Comparison of ENCODE assay signal across 18 cellular contexts in genomic region chr3:172260381-172260780, GRCh38.
DNase-seq lines count a peak whose midpoint lies in the region; ATAC-seq, FAIRE-seq and TF ChIP-seq lines count a peak whose summit lies in the region.
"Had no signal": no experiment of that assay in that cellular context is flagged by ENCODE, and none has a peak within 500 bp of the region (broad histone marks: within the 10 kb centered on the region; RNA-seq: fewer than 3 reads in every experiment).

No MANE protein-coding gene starts in this region.

- peaks cover 11% of the 10 kb centered on the region for H3K4me1 Mint-ChIP-seq in endodermal cell
- H3K4me1 Mint-ChIP-seq in activated naive CD8-positive, alpha-beta T cell treated with anti-CD3 and anti-CD28 coated beads for 36 hours: no peaks in the 10 kb centered on the region
- H3K4me1 Mint-ChIP-seq: stimulated activated naive CD8-positive, alpha-beta T cell treated with anti-CD3 and anti-CD28 coated beads, Interleukin-15, amount 100 ng/mL, for 72 hours had no signal

- H3K9ac ChIP-seq in endodermal cell (ENCODE audit: extremely low read depth, low read length, poor library complexity, severe bottlenecking): no peak overlapping the region

- H3K9me3 ChIP-seq in heart left ventricle: no peaks in the 10 kb centered on the region
- no peaks in the 10 kb centered on the region for H3K9me3 ChIP-seq in endodermal cell (ENCODE audit: control insufficient read depth, low read length)
- no peaks in the 10 kb centered on the region for H3K9me3 ChIP-seq in neutrophil
- no peaks in the 10 kb centered on the region for H3K9me3 ChIP-seq in vagina
- H3K9me3 ChIP-seq: SJSA1 had no signal

- no peak for FAIRE-seq in H54 (lab: Jason Lieb, UNC)
- no peak for FAIRE-seq in RCC 7860 (lab: Jason Lieb, UNC)
- FAIRE-seq: A204.1 had no signal

- 52 to 62% (median 59%) methylated on average over 2 of the region's 2 CpGs for WGBS in heart left ventricle, 4 donors
- 93 to 100% methylated on average over 1 to 2 of the region's 2 CpGs for WGBS in endodermal cell (ENCODE audit: insufficient coverage in 1 of 2, insufficient read length in 1 of 2), 2 experiments

- H3K27ac Mint-ChIP-seq in endodermal cell: peak overlapping the region; percentile 71
- H3K27ac Mint-ChIP-seq in activated naive CD8-positive, alpha-beta T cell treated with anti-CD3 and anti-CD28 coated beads for 36 hours: no peak overlapping the region

- peak in 1 of 4 donors; percentile 27 for ATAC-seq in heart left ventricle
- no peak for ATAC-seq in Right ventricle myocardium inferior
- ATAC-seq: GM12878; stimulated activated naive CD8-positive, alpha-beta T cell treated with anti-CD3 and anti-CD28 coated beads, Interleukin-15, amount 100 ng/mL, for 72 hours had no signal

- no peaks in the 10 kb centered on the region for H3K27me3 ChIP-seq in heart left ventricle
- H3K27me3 ChIP-seq in endodermal cell (ENCODE audit: control insufficient read depth, insufficient read depth, low read length, poor library complexity, severe bottlenecking): no peaks in the 10 kb centered on the region
- no peaks in the 10 kb centered on the region for H3K27me3 ChIP-seq in neutrophil
- no peaks in the 10 kb centered on the region for H3K27me3 ChIP-seq in vagina
- H3K27me3 ChIP-seq: SJSA1 had no signal

- no peak overlapping the region for H3K4me3 ChIP-seq in heart left ventricle
- no peak overlapping the region for H3K4me3 ChIP-seq in endodermal cell (ENCODE audit: low read length)
- no peak overlapping the region for H3K4me3 ChIP-seq in neutrophil (ENCODE audit: low read depth in 1 of 2, low read length in 1 of 2)
- no peak overlapping the region for H3K4me3 ChIP-seq in vagina
- H3K4me3 ChIP-seq: GM12878, SJSA1 had no signal

- no peak for TF ChIP-seq POLR2A in heart left ventricle (IDR thresholded peaks at IDR 0.05)
- TF ChIP-seq POLR2A in vagina (IDR thresholded peaks at IDR 0.05): no peak
- TF ChIP-seq POLR2A in H54 (IDR thresholded peaks at IDR 0.05; ENCODE audit: low read depth, low read length): no peak

- H3K9me3 Mint-ChIP-seq in endodermal cell: no peaks in the 10 kb centered on the region
- H3K9me3 Mint-ChIP-seq in activated naive CD8-positive, alpha-beta T cell treated with anti-CD3 and anti-CD28 coated beads for 36 hours: no peaks in the 10 kb centered on the region
- H3K9me3 Mint-ChIP-seq: stimulated activated naive CD8-positive, alpha-beta T cell treated with anti-CD3 and anti-CD28 coated beads, Interleukin-15, amount 100 ng/mL, for 72 hours had no signal

- H3K27ac ChIP-seq in heart left ventricle (peak overlapping the region in 10 of 12 donors; percentile 62 to 88 (median 79)), endodermal cell (ENCODE audit: low read depth, low read length) (no peak overlapping the region), neutrophil (peak overlapping the region; percentile 50), vagina (peak overlapping the region; percentile 79)
- H3K27ac ChIP-seq: SJSA1 had no signal

- H3K36me3 ChIP-seq in heart left ventricle (peaks cover 0 to 14% (median 3%) of the 10 kb centered on the region in 9 donors), endodermal cell (ENCODE audit: control insufficient read depth, insufficient read depth, low read length) (peaks cover 91% of the 10 kb centered on the region), neutrophil (peaks cover 18% of the 10 kb centered on the region), vagina (no peaks in the 10 kb centered on the region)

- TF ChIP-seq CTCF in heart left ventricle (IDR thresholded peaks at IDR 0.05): no peak
- TF ChIP-seq CTCF in endodermal cell (conservative IDR thresholded peaks at IDR 0.05): no peak
- no peak for TF ChIP-seq CTCF in neutrophil (IDR thresholded peaks at IDR 0.05)
- no peak for TF ChIP-seq CTCF in vagina (IDR thresholded peaks at IDR 0.05)

- H3K4me3 Mint-ChIP-seq in endodermal cell: no peak overlapping the region
- no peak overlapping the region for H3K4me3 Mint-ChIP-seq in activated naive CD8-positive, alpha-beta T cell treated with anti-CD3 and anti-CD28 coated beads for 36 hours
- H3K4me3 Mint-ChIP-seq: stimulated activated naive CD8-positive, alpha-beta T cell treated with anti-CD3 and anti-CD28 coated beads, Interleukin-15, amount 100 ng/mL, for 72 hours had no signal

- DNase-seq in heart left ventricle: no peak
- DNase-seq in Right ventricle myocardium inferior (ENCODE audit: missing footprints): no peak
- DNase-seq in endodermal cell: no peak
- no peak for DNase-seq in vagina (ENCODE audit: extremely low spot score in 2 of 2)
- no peak for DNase-seq in activated naive CD8-positive, alpha-beta T cell treated with anti-CD3 and anti-CD28 coated beads for 36 hours
- DNase-seq in H54 (ENCODE audit: insufficient read length, low spot score): no peak
- DNase-seq in RCC 7860 (ENCODE audit: low spot score): no peak
- DNase-seq: cerebellar nuclear complex; DMS 273 treated with DMSO at 0.1 percent for 48 hours; foreskin melanocyte; HCEC 1CT; NCI-H1105; NCI-H526 treated with DMSO at 0.1 percent for 48 hours; stimulated activated naive CD8-positive, alpha-beta T cell treated with anti-CD3 and anti-CD28 coated beads, Interleukin-15, amount 100 ng/mL, for 72 hours had no signal

- peaks cover 7 to 88% (median 71%) of the 10 kb centered on the region in 12 donors for H3K4me1 ChIP-seq in heart left ventricle
- H3K4me1 ChIP-seq in endodermal cell (ENCODE audit: control insufficient read depth, insufficient read depth, low read length): no peaks in the 10 kb centered on the region
- H3K4me1 ChIP-seq in neutrophil (ENCODE audit: control insufficient read depth in 1 of 2, insufficient read depth in 1 of 2, low read depth in 1 of 2, low read length in 1 of 2): peaks cover 13 to 15% of the 10 kb centered on the region in 2 experiments
- H3K4me1 ChIP-seq in vagina: peaks cover 35% of the 10 kb centered on the region
- H3K4me1 ChIP-seq: SJSA1 had no signal

- intact Hi-C loops in heart left ventricle (cut with DNase I): no loop called here
- intact Hi-C loops in Right ventricle myocardium inferior (cut with DNase I): no loop called here
- intact Hi-C loops in vagina (cut with DNase I): loop anchor here (10.0 kb wide), 1 partner anchor 136 kb away; no protein-coding TSS in a partner anchor

- H3K27me3 Mint-ChIP-seq in endodermal cell (ENCODE audit: insufficient read depth): no peaks in the 10 kb centered on the region
- H3K27me3 Mint-ChIP-seq in activated naive CD8-positive, alpha-beta T cell treated with anti-CD3 and anti-CD28 coated beads for 36 hours: no peaks in the 10 kb centered on the region
- H3K27me3 Mint-ChIP-seq: stimulated activated naive CD8-positive, alpha-beta T cell treated with anti-CD3 and anti-CD28 coated beads, Interleukin-15, amount 100 ng/mL, for 72 hours had no signal

- peaks cover 46% of the 10 kb centered on the region for H3K36me3 Mint-ChIP-seq in endodermal cell (ENCODE audit: low read depth)
- H3K36me3 Mint-ChIP-seq in activated naive CD8-positive, alpha-beta T cell treated with anti-CD3 and anti-CD28 coated beads for 36 hours: peaks cover 21% of the 10 kb centered on the region
